25 cellular contexts compared by ENCODE assay signal in the genomic region with DNA sequence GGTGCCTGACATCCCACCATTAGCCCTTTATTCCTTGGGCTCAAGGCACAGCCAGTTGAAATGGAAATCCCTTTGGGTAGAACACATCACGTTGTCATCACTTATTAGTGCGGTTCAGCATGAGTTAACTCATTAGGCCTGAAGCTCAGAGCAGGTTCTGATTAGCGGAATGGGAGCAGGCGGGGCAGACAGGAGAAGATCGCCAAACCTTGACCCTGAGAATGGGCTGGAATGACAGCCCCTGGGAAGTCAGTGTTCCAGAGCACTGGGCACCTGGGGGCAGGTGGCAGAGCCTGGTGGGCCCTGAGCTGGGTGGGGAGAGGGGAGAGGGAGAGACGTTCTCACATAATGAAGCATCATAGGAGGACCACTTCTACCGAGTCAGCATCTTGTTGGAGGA.
"Had no signal": no experiment of that assay in that cellular context is flagged by ENCODE, and none has a peak within 500 bp of the region (broad histone marks: within the 10 kb centered on the region; RNA-seq: fewer than 3 reads in every experiment).

No MANE protein-coding gene starts in this region.

- H3K27ac ChIP-seq: brain microvascular endothelial cell, gastrocnemius medialis, heart left ventricle, stomach had no signal

- ATAC-seq: activated CD8-positive, alpha-beta T cell treated with anti-CD3 and anti-CD28 coated beads, Interleukin-2, amount 10 ng/mL, durations not matched to agents 7 days and 5 days; activated naive CD8-positive, alpha-beta T cell treated with anti-CD3 and anti-CD28 coated beads, Interleukin-2, amount 50 U/mL, for 24 hours; gastrocnemius medialis; heart left ventricle; left colon; mucosa of descending colon; sciatic nerve; stimulated activated memory B cell treated with anti-CD40 and anti-IgM and Interleukin-4, amounts not matched to agents 10 μg/mL and 1 μg/mL and 100 μg/mL, for 72 hours; T-cell had no signal

- H3K36me3 Mint-ChIP-seq: memory B cell; stimulated activated memory B cell treated with anti-CD40 and anti-IgM and Interleukin-4, amounts not matched to agents 10 μg/mL and 1 μg/mL and 100 μg/mL, for 72 hours; T-cell had no signal

- H3K9me3 Mint-ChIP-seq: activated naive CD8-positive, alpha-beta T cell treated with anti-CD3 and anti-CD28 coated beads, Interleukin-2, amount 50 U/mL, for 24 hours; activated T-helper 1 cell treated with anti-CD3 and anti-CD28 coated beads, Interleukin-12 subunit alpha, Interleukin-12 subunit beta, Interleukin-2, Interleukin-4 antibody, amounts not matched to agents 30 ng/mL and 10 ng/mL and 1 ng/mL, durations not matched to agents 14 hours and 24 hours and 36 hours; memory B cell; nephron progenitor cell; stimulated activated memory B cell treated with anti-CD40 and anti-IgM and Interleukin-4, amounts not matched to agents 10 μg/mL and 1 μg/mL and 100 μg/mL, for 72 hours; T-cell; T-helper 2 cell treated with Interferon-gamma antibody and Interleukin-4, amounts not matched to agents 5 μg/mL and 100 μg/mL, for 36 hours had no signal

- H3K4me3 Mint-ChIP-seq: activated CD8-positive, alpha-beta T cell treated with anti-CD3 and anti-CD28 coated beads, Interleukin-2, amount 10 ng/mL, durations not matched to agents 7 days and 5 days; activated naive CD8-positive, alpha-beta T cell treated with anti-CD3 and anti-CD28 coated beads, Interleukin-2, amount 50 U/mL, for 24 hours; activated T-helper 1 cell treated with anti-CD3 and anti-CD28 coated beads, Interleukin-12 subunit alpha, Interleukin-12 subunit beta, Interleukin-2, Interleukin-4 antibody, amounts not matched to agents 30 ng/mL and 10 ng/mL and 1 ng/mL, durations not matched to agents 14 hours and 24 hours and 36 hours; memory B cell; nephron progenitor cell; stimulated activated memory B cell treated with anti-CD40 and anti-IgM and Interleukin-4, amounts not matched to agents 10 μg/mL and 1 μg/mL and 100 μg/mL, for 72 hours; T-cell; T-helper 2 cell treated with Interferon-gamma antibody and Interleukin-4, amounts not matched to agents 5 μg/mL and 100 μg/mL, for 36 hours had no signal

- H3K27ac Mint-ChIP-seq: activated CD8-positive, alpha-beta T cell treated with anti-CD3 and anti-CD28 coated beads, Interleukin-2, amount 10 ng/mL, durations not matched to agents 7 days and 5 days; activated naive CD8-positive, alpha-beta T cell treated with anti-CD3 and anti-CD28 coated beads, Interleukin-2, amount 50 U/mL, for 24 hours; activated T-helper 1 cell treated with anti-CD3 and anti-CD28 coated beads, Interleukin-12 subunit alpha, Interleukin-12 subunit beta, Interleukin-2, Interleukin-4 antibody, amounts not matched to agents 30 ng/mL and 10 ng/mL and 1 ng/mL, durations not matched to agents 14 hours and 24 hours and 36 hours; memory B cell; nephron progenitor cell; stimulated activated memory B cell treated with anti-CD40 and anti-IgM and Interleukin-4, amounts not matched to agents 10 μg/mL and 1 μg/mL and 100 μg/mL, for 72 hours; T-cell; T-helper 2 cell treated with Interferon-gamma antibody and Interleukin-4, amounts not matched to agents 5 μg/mL and 100 μg/mL, for 36 hours had no signal

- H3K27me3 ChIP-seq: brain microvascular endothelial cell had no signal

- H3K4me1 Mint-ChIP-seq: activated naive CD8-positive, alpha-beta T cell treated with anti-CD3 and anti-CD28 coated beads, Interleukin-2, amount 50 U/mL, for 24 hours; memory B cell; T-cell had no signal

- FAIRE-seq: small intestine had no signal

- DNase-seq: activated CD4-positive, alpha-beta T cell treated with anti-CD3 and anti-CD28 coated beads for 1 hour; activated CD4-positive, alpha-beta T cell treated with anti-CD3 and anti-CD28 coated beads, Interleukin-2, amount 50 U/mL, for 1 hour; activated CD8-positive, alpha-beta T cell treated with anti-CD3 and anti-CD28 coated beads, Interleukin-2, amount 10 ng/mL, durations not matched to agents 7 days and 5 days; activated gamma-delta T cell; activated naive CD4-positive, alpha-beta T cell treated with anti-CD3 and anti-CD28 coated beads, Interleukin-2, amount 50 U/mL, for 16 hours; activated naive CD8-positive, alpha-beta T cell treated with anti-CD3 and anti-CD28 coated beads, Interleukin-2, amount 50 U/mL, for 24 hours; anterior cingulate cortex; brain microvascular endothelial cell; effector memory CD4-positive, alpha-beta T cell; gastrocnemius medialis; heart left ventricle; islet precursor cell; left colon; mucosa of descending colon; nephron progenitor cell; small intestine; stimulated activated CD4-positive, alpha-beta T cell treated with anti-CD3 and anti-CD28 coated beads, Interleukin-15, amount 100 ng/mL, for 24 hours; stomach; T-cell; trophoblast cell had no signal

- H3K9me3 ChIP-seq: gastrocnemius medialis, heart left ventricle, mucosa of descending colon, stomach had no signal

- H3K36me3 ChIP-seq: gastrocnemius medialis, heart left ventricle, stomach had no signal

- H3K4me3 ChIP-seq: gastrocnemius medialis, heart left ventricle, mucosa of descending colon, stomach had no signal
